ENCODE assay signal across 8 cellular contexts in the genomic region with DNA sequence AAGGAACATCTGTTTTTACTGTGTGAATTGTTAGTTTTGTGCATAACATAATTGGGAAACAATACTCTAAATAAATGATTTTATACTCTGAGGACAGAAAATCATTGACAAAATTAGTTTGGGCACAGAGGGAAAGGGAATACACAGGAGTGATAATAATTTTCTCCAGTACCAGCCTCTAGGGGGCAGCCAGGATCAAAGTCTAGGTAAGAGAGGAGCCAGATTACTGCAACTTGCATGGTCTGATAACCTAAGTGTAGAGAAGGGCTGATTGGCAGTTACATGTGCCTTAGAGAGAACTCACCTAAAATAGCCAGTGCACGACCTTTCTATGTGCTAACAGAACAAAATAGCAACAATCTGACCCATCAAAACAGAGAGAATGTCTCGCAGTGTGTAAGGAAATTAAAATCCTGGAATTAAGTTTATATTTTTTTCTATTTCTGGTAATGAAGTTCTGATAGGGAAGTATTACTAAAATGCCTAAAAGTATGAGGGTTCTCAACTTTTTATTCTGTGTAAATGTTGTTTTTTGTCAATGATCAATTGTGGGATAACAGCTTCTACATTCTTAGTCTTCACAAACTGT.
DNase-seq lines count a peak whose midpoint lies in the region; ATAC-seq, FAIRE-seq and TF ChIP-seq lines count a peak whose summit lies in the region.

No MANE protein-coding gene starts in this region.

- H3K4me1 Mint-ChIP-seq in effector memory CD8-positive, alpha-beta T cell (ENCODE audit: low read depth in 2 of 2) = peaks cover 0 to 8% of the 10 kb centered on the region in 2 donors

- peak; percentile 78 for ATAC-seq in effector memory CD8-positive, alpha-beta T cell (replicated peaks)

- H3K9me3 ChIP-seq in thyroid gland = no peaks in the 10 kb centered on the region

- H3K36me3 Mint-ChIP-seq in effector memory CD8-positive, alpha-beta T cell (ENCODE audit: insufficient read depth) = no peaks in the 10 kb centered on the region

- FAIRE-seq in H54 (lab: Jason Lieb, UNC) = peak; percentile 97

- H3K27me3 Mint-ChIP-seq in effector memory CD8-positive, alpha-beta T cell = no peaks in the 10 kb centered on the region

- intact Hi-C loops in thyroid gland (cut with DNase I) = no loop called here

- TF ChIP-seq POLR2A in H54 (IDR thresholded peaks at IDR 0.05; ENCODE audit: low read depth, low read length) = no peak
- TF ChIP-seq POLR2A in thyroid gland (IDR thresholded peaks at IDR 0.05) = no peak

- DNase-seq in DMS 273 (lab: John Stamatoyannopoulos, UW; ENCODE audit: unreplicated experiment) (peak; percentile 66), DMS 273 treated with DMSO at 0.1 percent for 48 hours (lab: John Stamatoyannopoulos, UW) (no peak), H54 (ENCODE audit: insufficient read length, low spot score) (peak; percentile 22), NCI-H146 (lab: John Stamatoyannopoulos, UW) (peak; percentile 56), mucosa of gallbladder (ENCODE audit: low spot score) (peak; percentile 41), thyroid gland (peak; percentile 57 to 65)
- peak; percentile 22 to 45 (median 33) for DNase-seq in effector memory CD8-positive, alpha-beta T cell

- no peak overlapping the region for H3K27ac ChIP-seq in thyroid gland

- H3K36me3 ChIP-seq in thyroid gland = no peaks in the 10 kb centered on the region

- no peak overlapping the region for H3K27ac Mint-ChIP-seq in effector memory CD8-positive, alpha-beta T cell

- TF ChIP-seq CTCF in WI38 (IDR thresholded peaks at IDR 0.05; ENCODE audit: low read depth, low read length) (peak; percentile 67), thyroid gland (IDR thresholded peaks at IDR 0.05) (peak; percentile 29 to 74 (median 54))

- no peaks in the 10 kb centered on the region for H3K4me1 ChIP-seq in thyroid gland

- H3K9me3 Mint-ChIP-seq in effector memory CD8-positive, alpha-beta T cell = no peaks in the 10 kb centered on the region

- H3K4me3 Mint-ChIP-seq in effector memory CD8-positive, alpha-beta T cell = no peak overlapping the region

- 52 to 55% methylated on average over 2 of the region's 2 CpGs for WGBS in thyroid gland, 2 donors

- no peaks in the 10 kb centered on the region for H3K27me3 ChIP-seq in thyroid gland

- H3K4me3 ChIP-seq in WI38 (ENCODE audit: low read depth, low read length) (no peak overlapping the region), thyroid gland (replicated peaks in 1 of 3) (no peak overlapping the region)
